24 cellular contexts compared by ENCODE assay signal in the genomic region with DNA sequence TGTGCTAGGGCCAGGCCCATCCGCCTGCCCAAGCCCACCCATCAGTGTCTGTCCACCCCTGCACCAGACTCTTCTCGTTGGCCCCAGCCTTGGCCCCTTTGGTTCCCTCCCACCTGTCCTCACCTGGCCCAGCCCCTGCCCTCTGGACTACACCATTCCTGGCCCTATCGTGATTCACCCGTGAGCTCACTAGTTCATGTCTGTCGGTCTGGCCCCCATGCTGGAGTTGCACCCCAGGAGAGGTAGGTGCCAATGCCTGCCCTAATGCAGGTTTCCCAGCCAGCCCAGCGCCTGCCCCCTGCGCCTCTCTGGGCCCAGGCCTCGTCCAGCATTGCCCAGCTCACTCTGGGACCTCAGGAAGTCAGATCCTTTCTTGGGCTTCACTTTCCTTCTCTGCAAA.
"Had no signal": no experiment of that assay in that cellular context is flagged by ENCODE, and none has a peak within 500 bp of the region (broad histone marks: within the 10 kb centered on the region; RNA-seq: fewer than 3 reads in every experiment).

No MANE protein-coding gene starts in this region.

- H3K4me2 ChIP-seq: neural progenitor cell had no signal

- H3K9ac ChIP-seq: neural progenitor cell had no signal

- H3K4me3 ChIP-seq: neural progenitor cell, ovary, skin epidermis, transverse colon, uterus had no signal

- ATAC-seq: esophagus mucosa, psoas muscle, right cardiac atrium had no signal

- H3K27ac Mint-ChIP-seq: activated naive CD4-positive, alpha-beta T cell treated with anti-CD3 and anti-CD28 coated beads, Interleukin-2, amount 50 U/mL, for 72 hours; activated T-helper 17 cell treated with anti-CD3 and anti-CD28 coated beads, Interleukin-2, amount 50 U/mL, for 72 hours; neural progenitor cell; stimulated activated effector memory CD8-positive, alpha-beta T cell treated with anti-CD3 and anti-CD28 coated beads, Interleukin-12 subunit alpha, Interleukin-12 subunit beta, amount 100 ng/mL, for 72 hours; T-cell; T-helper 2 cell treated with Interferon-gamma antibody and Interleukin-4, amounts not matched to agents 5 μg/mL and 100 μg/mL, for 36 hours had no signal

- H3K4me1 Mint-ChIP-seq: activated T-helper 17 cell treated with anti-CD3 and anti-CD28 coated beads, Interleukin-2, amount 50 U/mL, for 72 hours had no signal

- H3K9me3 Mint-ChIP-seq: activated naive CD4-positive, alpha-beta T cell treated with anti-CD3 and anti-CD28 coated beads, Interleukin-2, amount 50 U/mL, for 72 hours; activated T-helper 17 cell treated with anti-CD3 and anti-CD28 coated beads, Interleukin-2, amount 50 U/mL, for 72 hours; mesothelial cell of epicardium; naive thymus-derived CD8-positive, alpha-beta T cell; neural progenitor cell; stimulated activated effector memory CD8-positive, alpha-beta T cell treated with anti-CD3 and anti-CD28 coated beads, Interleukin-12 subunit alpha, Interleukin-12 subunit beta, amount 100 ng/mL, for 72 hours; stimulated activated naive CD8-positive, alpha-beta T cell treated with anti-CD3 and anti-CD28 coated beads, Interleukin-15, amount 100 ng/mL, for 72 hours; T-cell; T-helper 2 cell treated with Interferon-gamma antibody and Interleukin-4, amounts not matched to agents 5 μg/mL and 100 μg/mL, for 36 hours had no signal

- H2AFZ ChIP-seq: neural progenitor cell had no signal

- H3K27ac ChIP-seq: left ventricle myocardium inferior, neural progenitor cell, psoas muscle, skin epidermis, suprapubic skin had no signal

- H3K4me1 ChIP-seq: neural progenitor cell, psoas muscle, uterus had no signal

- H3K27me3 ChIP-seq: breast epithelium, ovary, suprapubic skin, transverse colon, uterus had no signal

- H3K9me3 ChIP-seq: breast epithelium, left ventricle myocardium inferior, ovary, psoas muscle, suprapubic skin, transverse colon, uterus had no signal

- H3K36me3 ChIP-seq: breast epithelium, neural progenitor cell, ovary, transverse colon, uterus had no signal

- DNase-seq: activated CD4-positive, alpha-beta T cell treated with anti-CD3 and anti-CD28 coated beads for 1 hour; activated CD4-positive, alpha-beta T cell treated with anti-CD3 and anti-CD28 coated beads, Interleukin-2, amount 50 U/mL, for 1 hour; cortex of kidney; left ventricle myocardium inferior; mammary epithelial cell; psoas muscle; right cardiac atrium; stimulated activated CD4-positive, alpha-beta T cell treated with anti-CD3 and anti-CD28 coated beads, Interleukin-2, amount 100 ng/mL, for 24 hours; transverse colon had no signal

- H3K4me3 Mint-ChIP-seq: activated T-helper 17 cell treated with anti-CD3 and anti-CD28 coated beads, Interleukin-2, amount 50 U/mL, for 72 hours; mesothelial cell of epicardium; stimulated activated effector memory CD8-positive, alpha-beta T cell treated with anti-CD3 and anti-CD28 coated beads, Interleukin-12 subunit alpha, Interleukin-12 subunit beta, amount 100 ng/mL, for 72 hours; stimulated activated naive CD8-positive, alpha-beta T cell treated with anti-CD3 and anti-CD28 coated beads, Interleukin-15, amount 100 ng/mL, for 72 hours; T-helper 2 cell treated with Interferon-gamma antibody and Interleukin-4, amounts not matched to agents 5 μg/mL and 100 μg/mL, for 36 hours had no signal

- H3K36me3 Mint-ChIP-seq: activated naive CD4-positive, alpha-beta T cell treated with anti-CD3 and anti-CD28 coated beads, Interleukin-2, amount 50 U/mL, for 72 hours; mesothelial cell of epicardium; neural progenitor cell; stimulated activated effector memory CD8-positive, alpha-beta T cell treated with anti-CD3 and anti-CD28 coated beads, Interleukin-12 subunit alpha, Interleukin-12 subunit beta, amount 100 ng/mL, for 72 hours; T-cell had no signal
